Comparison of ENCODE assay signal across 21 cellular contexts in genomic region chr5:65441800-65442199, GRCh38.
"Had no signal": no experiment of that assay in that cellular context is flagged by ENCODE, and none has a peak within 500 bp of the region (broad histone marks: within the 10 kb centered on the region; RNA-seq: fewer than 3 reads in every experiment).

No MANE protein-coding gene starts in this region.

- ATAC-seq: Panc1, PC-3, Right ventricle myocardium inferior, SK-N-SH treated with all-trans-retinoic acid at 6 μM for 48 hours had no signal

- H3K27me3 ChIP-seq: SJCRH30 had no signal

- H3K9me3 ChIP-seq: SJCRH30 had no signal

- H3K4me3 ChIP-seq: SJCRH30 had no signal

- H3K36me3 ChIP-seq: SJCRH30 had no signal

- DNase-seq: KBM-7; NCI-H1092 treated with DMSO at 0.1 percent for 48 hours; NCI-H1436; NCI-H187; NCI-H2029; NCI-H2081 treated with DMSO at 0.1 percent for 48 hours; NCI-H2171; NCI-H226; NCI-H446; NCI-H510A; NCI-H524 treated with DMSO at 0.1 percent for 48 hours; NCI-H69; NCI-H774; NK-92 treated with Interleukin-12 subunit alpha and Interleukin-12 subunit beta, amount 100 ng/mL, for 24 hours; PC-3; SHP77 treated with DMSO at 0.1 percent for 48 hours; SJCRH30 had no signal

- H3K27ac ChIP-seq: HL-60, SJCRH30 had no signal
